In genomic region chr5:175466700-175467318, GRCh38 we compare ENCODE assay signal across 20 cellular contexts. TPM values are rescaled to one million over a fixed set of nuclear protein-coding genes. Genes with fewer than 3 reads are reported as not detected.
DNase-seq lines count a peak whose midpoint lies in the region; ATAC-seq, FAIRE-seq and TF ChIP-seq lines count a peak whose summit lies in the region.
"Had no signal": no experiment of that assay in that cellular context is flagged by ENCODE, and none has a peak within 500 bp of the region (broad histone marks: within the 10 kb centered on the region; RNA-seq: fewer than 3 reads in every experiment).

No MANE protein-coding gene starts in this region.

- WGBS in esophagus, 2 donors = 29 to 38% methylated on average over 5 of the region's 5 CpGs

- H3K4me1 ChIP-seq in adipocyte (ENCODE audit: control insufficient read depth, insufficient read depth, low read length) (peaks cover 24% of the 10 kb centered on the region), esophagus (ENCODE audit: control insufficient read depth in 2 of 2, insufficient read depth in 2 of 2, low read length in 1 of 2) (peaks cover 0 to 7% of the 10 kb centered on the region in 2 donors), keratinocyte (ENCODE audit: control insufficient read depth, extremely low read depth, insufficient read depth, low read length) (peaks cover 9% of the 10 kb centered on the region), thoracic aorta (ENCODE audit: control insufficient read depth in 1 of 2, low read depth in 2 of 2) (peaks cover 0 to 7% of the 10 kb centered on the region in 2 donors)
- H3K4me1 ChIP-seq: ascending aorta had no signal

- peak overlapping the region; percentile 25 for H3K4me2 ChIP-seq in keratinocyte (ENCODE audit: control insufficient read depth, extremely low read depth, insufficient read depth, low read depth, low read length)

- dilution Hi-C loops in keratinocyte (cut with MboI; ENCODE audit: extremely low pct_ligation_motif_present, low sequenced_read_pairs) = no loop called here

- H3K9me1 ChIP-seq in keratinocyte (ENCODE audit: control insufficient read depth, extremely low read depth, insufficient read depth, low read length) = no peaks in the 10 kb centered on the region

- DNase-seq in adipocyte (ENCODE audit: low read depth) (peak; percentile 55), keratinocyte (ENCODE audit: low read depth, low spot score) (no peak), thoracic aorta (ENCODE audit: low spot score) (no peak), D341Med (ENCODE audit: low spot score) (no peak), NCI-H69 (lab: John Stamatoyannopoulos, UW) (no peak)
- no peak for DNase-seq in activated CD4-positive, alpha-beta T cell treated with anti-CD3 and anti-CD28 coated beads for 1 hour
- DNase-seq: DND-41; NCI-H187 treated with DMSO at 0.1 percent for 48 hours; NCI-H526; retina; stimulated activated CD4-positive, alpha-beta T cell treated with anti-CD3 and anti-CD28 coated beads, Interleukin-1b, Interleukin-23, amount 100 ng/mL, for 48 hours; SW 1271 had no signal

- H3K27ac ChIP-seq in esophagus (ENCODE audit: low read depth in 2 of 2, low read length in 1 of 2) (peak overlapping the region; percentile 42 to 73), keratinocyte (ENCODE audit: control insufficient read depth, insufficient read depth, low read length) (no peak overlapping the region), thoracic aorta (no peak overlapping the region)
- H3K27ac ChIP-seq: ascending aorta had no signal

- H4K20me1 ChIP-seq in keratinocyte (ENCODE audit: control insufficient read depth, extremely low read depth, insufficient read depth, low read length) = no peaks in the 10 kb centered on the region

- H3K9ac ChIP-seq in adipocyte (ENCODE audit: low read length) (peak overlapping the region; percentile 26), keratinocyte (ENCODE audit: control insufficient read depth, extremely low read depth, insufficient read depth, low read length) (no peak overlapping the region)

- peak overlapping the region; percentile 1 for H2AFZ ChIP-seq in keratinocyte (ENCODE audit: control insufficient read depth, low read length)

- H3K36me3 ChIP-seq in adipocyte (ENCODE audit: control insufficient read depth, insufficient read depth, low read length, severe bottlenecking) (no peaks in the 10 kb centered on the region), esophagus (ENCODE audit: control insufficient read depth in 2 of 2, insufficient read depth in 2 of 2, low read length in 1 of 2) (no peaks in the 10 kb centered on the region), keratinocyte (ENCODE audit: control insufficient read depth in 2 of 2, extremely low read depth in 1 of 2, insufficient read depth in 2 of 2, low read length in 2 of 2) (no peaks in the 10 kb centered on the region), thoracic aorta (no peaks in the 10 kb centered on the region)
- H3K36me3 ChIP-seq: ascending aorta had no signal

- H3K4me3 ChIP-seq in adipocyte (ENCODE audit: low read length) = peak overlapping the region; percentile 29
- H3K4me3 ChIP-seq in esophagus (ENCODE audit: low read depth in 1 of 2, low read length in 2 of 2) = no peak overlapping the region
- no peak overlapping the region for H3K4me3 ChIP-seq in keratinocyte (ENCODE audit: control insufficient read depth in 2 of 3, extremely low read depth in 1 of 3, insufficient read depth in 2 of 3, low read depth in 1 of 3, low read length in 3 of 3)
- peak overlapping the region; percentile 10 for H3K4me3 ChIP-seq in thoracic aorta
- H3K4me3 ChIP-seq: ascending aorta had no signal

- no peak for ATAC-seq in thoracic aorta (ENCODE audit: insufficient number of reproducible peaks, low FRiP score, low read depth)
- ATAC-seq: natural killer cell treated with Interleukin-12 subunit alpha and Interleukin-12 subunit beta and Interleukin-15 and Interleukin-18, amount 100 ng/mL, for 72 hours; Panc1 had no signal

- FAIRE-seq in keratinocyte (lab: Jason Lieb, UNC) = peak; percentile 84

- H3K27me3 ChIP-seq in adipocyte (replicated peaks; ENCODE audit: control insufficient read depth, insufficient read depth, low read length) (peaks cover 6% of the 10 kb centered on the region), esophagus (ENCODE audit: control insufficient read depth in 1 of 2, insufficient read depth in 2 of 2, low read length in 2 of 2) (no peaks in the 10 kb centered on the region), keratinocyte (ENCODE audit: control insufficient read depth, extremely low read depth, insufficient read depth, low read length) (peaks cover 2% of the 10 kb centered on the region), thoracic aorta (replicated peaks; ENCODE audit: insufficient read depth) (no peaks in the 10 kb centered on the region)
- H3K27me3 ChIP-seq: ascending aorta had no signal

- H3K9me3 ChIP-seq in adipocyte (ENCODE audit: control insufficient read depth, low read length) (no peaks in the 10 kb centered on the region), esophagus (ENCODE audit: control insufficient read depth in 2 of 2, insufficient read depth in 1 of 2, low read depth in 1 of 2, low read length in 1 of 2) (no peaks in the 10 kb centered on the region), keratinocyte (ENCODE audit: control insufficient read depth, low read depth, low read length) (no peaks in the 10 kb centered on the region), thoracic aorta (no peaks in the 10 kb centered on the region)
- H3K9me3 ChIP-seq: ascending aorta had no signal

- TF ChIP-seq CTCF in keratinocyte (optimal IDR thresholded peaks at IDR 0.05 in 1 of 3, IDR thresholded peaks at IDR 0.05 in 1 of 3, conservative IDR thresholded peaks at IDR 0.05 in 1 of 3; ENCODE audit: extremely low read depth in 1 of 3, insufficient read depth in 2 of 3, low read length in 3 of 3) = no peak
- TF ChIP-seq CTCF in thoracic aorta (IDR thresholded peaks at IDR 0.05) = no peak

- H3K79me2 ChIP-seq in keratinocyte (ENCODE audit: control insufficient read depth, insufficient read depth, low read length) = no peaks in the 10 kb centered on the region

RNA-seq across cellular contexts. Expression of gene SFXN1, which starts 11.6 kb away (rescaled TPM):
- 10 to 100 TPM in 1 of 2 donors, 1 to 10 TPM in 1; 9.3 to 14.1 TPM for polyA plus RNA-seq in esophagus
- 57.1 to 133 TPM (median 80.8 TPM) in 3 replicates for polyA plus RNA-seq in keratinocyte
- polyA plus RNA-seq in keratinocyte (2011; ENCODE audit: low read depth) = 16.7 TPM
- 48.9 and 88.6 TPM in 2 replicates for polyA plus RNA-seq in keratinocyte (2011; cell fraction: cytosol; rRNA removed)
- polyA plus RNA-seq in keratinocyte (2011; cell fraction: nucleus; rRNA removed) = 46.1 and 49.7 TPM in 2 replicates
- 26.9 and 68.7 TPM in 2 replicates for polyA plus RNA-seq in keratinocyte (2012; ENCODE audit: low replicate concordance)
- polyA minus RNA-seq in keratinocyte = 122 to 200 TPM (median 133 TPM) in 3 replicates
- 32.8 TPM for polyA minus RNA-seq in keratinocyte (2011; cell fraction: cytosol; rRNA and poly(A)+ RNA removed)
- 16.4 and 38.2 TPM in 2 replicates for polyA minus RNA-seq in keratinocyte (2011; cell fraction: nucleus; rRNA and poly(A)+ RNA removed)
- total RNA-seq in thoracic aorta = 10 to 100 TPM; 22.9 to 50.8 TPM

RNA-seq across cellular contexts. Expression of gene DRD1, which starts 22.8 kb away (rescaled TPM):
- under 1 TPM; 0.02 to 0.08 TPM for polyA plus RNA-seq in esophagus
- polyA plus RNA-seq in keratinocyte = 0.01 TPM in 1 of 3 replicates, not detected in the others
- not detected for polyA plus RNA-seq in keratinocyte (2011; ENCODE audit: low read depth)
- not detected in 2 replicates for polyA plus RNA-seq in keratinocyte (2011; cell fraction: cytosol; rRNA removed)
- 0.03 TPM in 1 of 2 replicates, not detected in the other for polyA plus RNA-seq in keratinocyte (2011; cell fraction: nucleus; rRNA removed)
- polyA plus RNA-seq in keratinocyte (2012; ENCODE audit: low replicate concordance) = not detected in 2 replicates
- not detected in 3 replicates for polyA minus RNA-seq in keratinocyte
- not detected for polyA minus RNA-seq in keratinocyte (2011; cell fraction: cytosol; rRNA and poly(A)+ RNA removed)
- not detected in 2 replicates for polyA minus RNA-seq in keratinocyte (2011; cell fraction: nucleus; rRNA and poly(A)+ RNA removed)
- total RNA-seq in thoracic aorta = under 1 TPM; 0.41 to 0.99 TPM
- total RNA-seq: activated CD8-positive, alpha-beta memory T cell treated with anti-CD3 and anti-CD28 coated beads for 36 hours; activated T-helper 2 cell treated with anti-CD3 and anti-CD28 coated beads, Interferon-gamma antibody, Interleukin-2, Interleukin-4, amounts not matched to agents 10 μg/mL and 5 μg/mL and 100 μg/mL, durations not matched to agents 14 hours and 24 hours and 36 hours; HT1080; lung microvascular endothelial cell; natural killer cell treated with Interleukin-12 subunit alpha and Interleukin-12 subunit beta and Interleukin-15 and Interleukin-18, amount 100 ng/mL, for 72 hours had no signal

Comparison
In these comparisons a context has a peak if more than half of its experiments do, and no peak if none do; other contexts are left out.
1. H3K4me3 ChIP-seq: peak in adipocyte (single experiment) and thoracic aorta (single experiment); none in esophagus (0 of 2) and keratinocyte (0 of 3).
2. H3K27ac ChIP-seq: peak in esophagus (2 of 2); none in keratinocyte (single experiment) and thoracic aorta (0 of 2).